Comparison of ENCODE assay signal across 9 cellular contexts in the genomic region with DNA sequence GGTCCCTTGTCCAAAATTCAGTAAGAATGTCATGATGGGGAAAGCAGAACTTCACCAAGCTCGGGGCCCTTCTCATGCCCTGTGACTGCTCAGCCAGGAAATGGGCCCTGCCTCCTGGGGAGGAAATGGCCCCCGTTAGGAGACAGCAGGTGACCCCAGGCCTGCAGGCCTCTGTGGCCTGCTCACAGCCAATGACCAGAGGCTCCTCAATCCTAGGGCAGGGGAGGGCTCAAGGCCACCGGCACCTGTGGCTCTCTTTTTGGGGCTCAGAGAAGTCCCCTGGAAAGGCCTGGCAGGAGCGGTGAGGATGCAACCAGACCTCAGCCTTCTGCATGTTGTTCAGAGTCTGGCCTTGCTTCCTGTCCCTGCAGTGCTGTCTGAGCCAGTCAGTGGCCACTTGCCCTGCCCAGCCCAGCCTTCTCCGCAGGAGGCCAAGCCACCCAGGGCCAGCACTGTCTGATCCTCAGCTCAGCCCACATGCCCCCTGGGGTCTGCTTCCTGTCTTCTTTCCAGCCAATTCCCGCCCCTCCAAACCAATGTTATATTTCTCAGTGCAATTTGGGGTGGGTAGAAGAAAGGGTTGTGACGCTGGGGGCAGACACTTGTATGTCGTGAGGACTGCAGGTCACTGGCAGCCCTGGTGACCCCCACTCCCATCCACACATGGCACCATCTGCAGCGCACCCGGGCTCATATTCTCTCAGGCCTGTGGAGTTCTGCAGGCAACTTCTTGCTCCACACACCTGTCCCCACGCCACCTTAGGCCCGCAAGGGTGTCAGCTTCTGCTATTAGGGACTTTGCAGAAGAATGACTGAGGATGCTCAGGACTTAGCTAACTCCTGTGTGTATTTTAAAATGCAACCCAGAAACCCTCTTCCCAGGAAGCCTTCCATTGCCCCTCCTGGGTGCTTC.
DNase-seq lines count a peak whose midpoint lies in the region; ATAC-seq and TF ChIP-seq lines count a peak whose summit lies in the region.
"Had no signal": no experiment of that assay in that cellular context is flagged by ENCODE, and none has a peak within 500 bp of the region (broad histone marks: within the 10 kb centered on the region; RNA-seq: fewer than 3 reads in every experiment).

No MANE protein-coding gene starts in this region.

- peaks cover 8% of the 10 kb centered on the region for H3K4me1 Mint-ChIP-seq in activated T-cell treated with anti-CD3 and anti-CD28 coated beads, Interleukin-2, amount 50 U/mL, for 72 hours (ENCODE audit: low read depth)

- TF ChIP-seq POLR2A in spleen (IDR thresholded peaks at IDR 0.05): no peak

- H3K9me3 Mint-ChIP-seq in activated T-cell treated with anti-CD3 and anti-CD28 coated beads, Interleukin-2, amount 50 U/mL, for 72 hours: no peaks in the 10 kb centered on the region

- intact Hi-C loops in spleen (cut with DNase I; ENCODE audit: low total_unique reads): loop anchor here (10.0 kb wide), 1 partner anchor 79 kb away; the partner anchor contains the start of gene ITPKB

- TF ChIP-seq CTCF in spleen (IDR thresholded peaks at IDR 0.05 in 8 of 11, conservative IDR thresholded peaks at IDR 0.05 in 3 of 11): no peak

- H3K27ac ChIP-seq in ectodermal cell (ENCODE audit: insufficient read depth, low read depth, low read length, poor library complexity, severe bottlenecking): peak overlapping the region; percentile 88
- H3K27ac ChIP-seq in spleen: peak overlapping the region in 4 of 8 donors; percentile 63 to 81 (median 76)

- no peak for DNase-seq in activated T-cell treated with anti-CD3 and anti-CD28 coated beads, Interleukin-2, amount 50 U/mL, for 72 hours
- no peak for DNase-seq in activated T-cell treated with anti-CD3 and anti-CD28 coated beads for 4 hours
- peak; percentile 39 for DNase-seq in NCI-H345 treated with DMSO at 0.1 percent for 48 hours (lab: John Stamatoyannopoulos, UW; ENCODE audit: unreplicated experiment)
- DNase-seq in spleen: peak; percentile 86
- no peak for DNase-seq in stimulated activated naive CD4-positive, alpha-beta T cell treated with Interleukin-2 at 50 U/mL for 16 hours (lab: John Stamatoyannopoulos, UW)
- DNase-seq in DMS153 treated with DMSO at 0.1 percent for 48 hours (lab: John Stamatoyannopoulos, UW; ENCODE audit: unreplicated experiment): no peak
- DNase-seq: KBM-7 had no signal

- H3K9me3 ChIP-seq in ectodermal cell (ENCODE audit: control insufficient read depth, low read length): no peaks in the 10 kb centered on the region
- no peaks in the 10 kb centered on the region for H3K9me3 ChIP-seq in spleen

- ATAC-seq in activated T-cell treated with anti-CD3 and anti-CD28 coated beads, Interleukin-2, amount 50 U/mL, for 72 hours (replicated peaks in 1 of 2): peak in 1 of 2 donors; percentile 32
- ATAC-seq in GM19463 (IDR thresholded peaks at IDR 0.05; ENCODE audit: unreplicated experiment): no peak

- peaks cover 64% of the 10 kb centered on the region for H3K4me1 ChIP-seq in ectodermal cell (ENCODE audit: control insufficient read depth, insufficient read depth, low read length)
- H3K4me1 ChIP-seq in spleen: peaks cover 0 to 26% (median 0%) of the 10 kb centered on the region in 6 donors

- H3K36me3 ChIP-seq in ectodermal cell (ENCODE audit: control insufficient read depth, insufficient read depth, low read length) (no peaks in the 10 kb centered on the region), spleen (peaks cover 0 to 23% (median 0%) of the 10 kb centered on the region in 6 donors)

- H3K36me3 Mint-ChIP-seq in activated T-cell treated with anti-CD3 and anti-CD28 coated beads, Interleukin-2, amount 50 U/mL, for 72 hours (ENCODE audit: insufficient read depth in 2 of 2): no peaks in the 10 kb centered on the region

- H3K27me3 ChIP-seq in ectodermal cell (ENCODE audit: control insufficient read depth, insufficient read depth, low read length, poor library complexity, severe bottlenecking) (no peaks in the 10 kb centered on the region), spleen (replicated peaks in 1 of 7) (no peaks in the 10 kb centered on the region)

- H3K4me3 Mint-ChIP-seq in activated T-cell treated with anti-CD3 and anti-CD28 coated beads, Interleukin-2, amount 50 U/mL, for 72 hours: peak overlapping the region; percentile 92 to 97

- H3K27ac Mint-ChIP-seq in activated T-cell treated with anti-CD3 and anti-CD28 coated beads, Interleukin-2, amount 50 U/mL, for 72 hours: peak overlapping the region; percentile 99

- WGBS in ectodermal cell, 2 experiments: 68 to 76% methylated on average over 11 to 12 of the region's 12 CpGs
- WGBS in spleen, 5 donors: 59 to 62% (median 61%) methylated on average over 10 to 12 of the region's 12 CpGs

- H3K4me3 ChIP-seq in ectodermal cell (ENCODE audit: insufficient read depth, low read depth, low read length) (no peak overlapping the region), spleen (peak overlapping the region in 1 of 8 donors; percentile 37)

- H3K27me3 Mint-ChIP-seq in activated T-cell treated with anti-CD3 and anti-CD28 coated beads, Interleukin-2, amount 50 U/mL, for 72 hours (ENCODE audit: low read depth): no peaks in the 10 kb centered on the region

Comparison
In these comparisons a context has a peak if more than half of its experiments do, and no peak if none do; other contexts are left out.
1. DNase-seq: peak in NCI-H345 treated with DMSO at 0.1 percent for 48 hours (single experiment) and spleen (single experiment); none in activated T-cell treated with anti-CD3 and anti-CD28 coated beads, Interleukin-2, amount 50 U/mL, for 72 hours (0 of 2), activated T-cell treated with anti-CD3 and anti-CD28 coated beads for 4 hours (single experiment), stimulated activated naive CD4-positive, alpha-beta T cell treated with Interleukin-2 at 50 U/mL for 16 hours (single experiment) and DMS153 treated with DMSO at 0.1 percent for 48 hours (single experiment).